Comparison of ENCODE assay signal across 25 cellular contexts in genomic region chr12:84676787-84677186, GRCh38.
A peak's percentile ranks its signal among the peaks of the same experiment; 100 is the strongest.
DNase-seq lines count a peak whose midpoint lies in the region; ATAC-seq, FAIRE-seq and TF ChIP-seq lines count a peak whose summit lies in the region.
"Had no signal": no experiment of that assay in that cellular context is flagged by ENCODE, and none has a peak within 500 bp of the region (broad histone marks: within the 10 kb centered on the region; RNA-seq: fewer than 3 reads in every experiment).

No MANE protein-coding gene starts in this region.

- H3K9me3 ChIP-seq in endothelial cell of umbilical vein (replicated peaks; ENCODE audit: control insufficient read depth, insufficient read depth, low read length) = no peaks in the 10 kb centered on the region
- no peaks in the 10 kb centered on the region for H3K9me3 ChIP-seq in esophagus squamous epithelium
- no peaks in the 10 kb centered on the region for H3K9me3 ChIP-seq in prostate gland
- H3K9me3 ChIP-seq: BE2C, BLaER1, Caco-2 had no signal

- FAIRE-seq in endothelial cell of umbilical vein (lab: Jason Lieb, UNC) = peak; percentile 67
- FAIRE-seq: A204.1, D721Med, G401.6, GM12891, GM19239 had no signal

- CTCF ChIA-PET in endothelial cell of umbilical vein (lab: Charles Lee) = no interaction called here

- H3K27ac Mint-ChIP-seq in nephron = peak overlapping the region in 2 of 3 experiments; percentile 1 to 55
- H3K27ac Mint-ChIP-seq: CD14-positive monocyte; CD4-positive, alpha-beta memory T cell; CD4-positive, CD25-positive, alpha-beta regulatory T cell; CD8-positive, alpha-beta memory T cell had no signal

- no peaks in the 10 kb centered on the region for H3K27me3 ChIP-seq in endothelial cell of umbilical vein (ENCODE audit: control insufficient read depth in 2 of 2, insufficient read depth in 2 of 2, low read length in 2 of 2)
- H3K27me3 ChIP-seq in esophagus squamous epithelium = no peaks in the 10 kb centered on the region
- H3K27me3 ChIP-seq in prostate gland (replicated peaks; ENCODE audit: insufficient read depth) = no peaks in the 10 kb centered on the region
- H3K27me3 ChIP-seq: BE2C, BLaER1 had no signal

- H3K4me3 ChIP-seq in endothelial cell of umbilical vein (replicated peaks in 1 of 3; ENCODE audit: insufficient read depth in 1 of 3, low read depth in 1 of 3, low read length in 3 of 3) = no peak overlapping the region
- H3K4me3 ChIP-seq in esophagus squamous epithelium = no peak overlapping the region
- H3K4me3 ChIP-seq in prostate gland = no peak overlapping the region
- H3K4me3 ChIP-seq: BLaER1 had no signal

- DNase-seq in COLO829 (ENCODE audit: low spot score) (peak; percentile 2), NCI-H69 (lab: John Stamatoyannopoulos, UW) (peak; percentile 19), endothelial cell of umbilical vein (ENCODE audit: low read depth, low spot score) (no peak), esophagus squamous epithelium (lab: John Stamatoyannopoulos, UW) (no peak), prostate gland (ENCODE audit: low spot score) (no peak)
- DNase-seq: 8988T; ACHN; BE2C; C1 segment of cervical spinal cord; Caco-2; Calu3; CD4-positive, alpha-beta memory T cell; CD4-positive, CD25-positive, alpha-beta regulatory T cell; CD8-positive, alpha-beta memory T cell; DMS79 treated with DMSO at 0.1 percent for 48 hours; GF-D8 had no signal

- ATAC-seq in HG02852 (IDR thresholded peaks at IDR 0.05; ENCODE audit: unreplicated experiment) = no peak

- no peak overlapping the region for H3K9ac ChIP-seq in endothelial cell of umbilical vein (replicated peaks; ENCODE audit: extremely low read depth, insufficient read depth, low read length)
- H3K9ac ChIP-seq: BLaER1 had no signal

- H4K20me1 ChIP-seq in endothelial cell of umbilical vein (replicated peaks; ENCODE audit: control insufficient read depth, extremely low read depth, insufficient read depth, low read length) = no peaks in the 10 kb centered on the region
- H4K20me1 ChIP-seq: BLaER1 had no signal

- H3K36me3 ChIP-seq in endothelial cell of umbilical vein (ENCODE audit: control insufficient read depth in 2 of 2, extremely low read depth in 1 of 2, insufficient read depth in 2 of 2, low read length in 2 of 2) (no peaks in the 10 kb centered on the region), esophagus squamous epithelium (no peaks in the 10 kb centered on the region), prostate gland (no peaks in the 10 kb centered on the region)
- H3K36me3 ChIP-seq: BE2C, BLaER1 had no signal

- no peaks in the 10 kb centered on the region for H3K9me3 Mint-ChIP-seq in nephron

- no peaks in the 10 kb centered on the region for H3K9me1 ChIP-seq in endothelial cell of umbilical vein (replicated peaks; ENCODE audit: control insufficient read depth, extremely low read depth, insufficient read depth, low read length)

- dilution Hi-C loops in endothelial cell of umbilical vein (cut with MboI; ENCODE audit: extremely low pct_ligation_motif_present, low sequenced_read_pairs) = no loop called here

- H3K4me2 ChIP-seq in endothelial cell of umbilical vein (ENCODE audit: insufficient read depth, low read length) = no peak overlapping the region
- H3K4me2 ChIP-seq: BLaER1 had no signal

- no peaks in the 10 kb centered on the region for H3K36me3 Mint-ChIP-seq in nephron (ENCODE audit: low read depth)
- H3K36me3 Mint-ChIP-seq: CD14-positive monocyte; CD4-positive, alpha-beta memory T cell; CD4-positive, CD25-positive, alpha-beta regulatory T cell; CD8-positive, alpha-beta memory T cell had no signal

- H3K4me1 ChIP-seq in endothelial cell of umbilical vein (ENCODE audit: control insufficient read depth, extremely low read depth, insufficient read depth, low read length) (no peaks in the 10 kb centered on the region), esophagus squamous epithelium (no peaks in the 10 kb centered on the region), prostate gland (replicated peaks) (no peaks in the 10 kb centered on the region)
- H3K4me1 ChIP-seq: BLaER1, Caco-2 had no signal

- H3K27ac ChIP-seq in endothelial cell of umbilical vein (ENCODE audit: insufficient read depth, low read depth, low read length) (no peak overlapping the region), esophagus squamous epithelium (no peak overlapping the region), prostate gland (no peak overlapping the region)
- H3K27ac ChIP-seq: BLaER1 had no signal

- POLR2A ChIA-PET in endothelial cell of umbilical vein (lab: Charles Lee) = no interaction called here

- TF ChIP-seq POLR2A in endothelial cell of umbilical vein (IDR thresholded peaks at IDR 0.05; ENCODE audit: low read depth, low read length) (no peak), esophagus squamous epithelium (IDR thresholded peaks at IDR 0.05) (no peak), prostate gland (IDR thresholded peaks at IDR 0.05) (no peak)

- no peaks in the 10 kb centered on the region for H3K79me2 ChIP-seq in endothelial cell of umbilical vein (ENCODE audit: control insufficient read depth, insufficient read depth, low read length)

- TF ChIP-seq CTCF in endothelial cell of umbilical vein (IDR thresholded peaks at IDR 0.05; ENCODE audit: extremely low read depth in 1 of 2, insufficient read depth in 1 of 2, low read depth in 1 of 2, low read length in 2 of 2) (no peak), nephron (IDR thresholded peaks at IDR 0.05; ENCODE audit: unreplicated experiment in 3 of 3) (no peak), esophagus squamous epithelium (IDR thresholded peaks at IDR 0.05) (no peak), prostate gland (IDR thresholded peaks at IDR 0.05) (no peak)

- no TSS peak for BruUV-seq in endothelial cell of umbilical vein (replicated peaks; lab: Mats Ljungman, UMichigan)

- H3K4me3 Mint-ChIP-seq in nephron = no peak overlapping the region
- H3K4me3 Mint-ChIP-seq: CD14-positive monocyte; CD4-positive, alpha-beta memory T cell; CD4-positive, CD25-positive, alpha-beta regulatory T cell; CD8-positive, alpha-beta memory T cell had no signal

- intact Hi-C loops in endothelial cell of umbilical vein (cut with micrococcal nuclease) = no loop called here
- intact Hi-C loops in esophagus squamous epithelium (cut with DNase I) = no loop called here
- intact Hi-C loops in prostate gland (cut with DNase I) = no loop called here

- H3K27me3 Mint-ChIP-seq in nephron (ENCODE audit: low read depth) = no peaks in the 10 kb centered on the region
- H3K27me3 Mint-ChIP-seq: CD4-positive, alpha-beta memory T cell; CD4-positive, CD25-positive, alpha-beta regulatory T cell; CD8-positive, alpha-beta memory T cell had no signal

- H2AFZ ChIP-seq in endothelial cell of umbilical vein (ENCODE audit: low read depth, low read length) = no peak overlapping the region

- H3K4me1 Mint-ChIP-seq in nephron = no peaks in the 10 kb centered on the region
- H3K4me1 Mint-ChIP-seq: CD14-positive monocyte; CD4-positive, alpha-beta memory T cell; CD4-positive, CD25-positive, alpha-beta regulatory T cell; CD8-positive, alpha-beta memory T cell had no signal

TF ChIP-seq in endothelial cell of umbilical vein, 7 proteins besides CTCF, POLR2A, EP300 and RAD21:
- TF ChIP-seq FOS (IDR thresholded peaks at IDR 0.05; ENCODE audit: borderline replicate concordance, insufficient read depth, low read length) (no peak), POLR2AphosphoS5 (IDR thresholded peaks at IDR 0.05; ENCODE audit: insufficient read depth, low read depth, low read length) (no peak), MYC (IDR thresholded peaks at IDR 0.05; ENCODE audit: low read depth, low read length) (no peak), GATA2 (IDR thresholded peaks at IDR 0.05; ENCODE audit: insufficient read depth, insufficient read length, low read depth, low read length) (no peak), EZH2 (IDR thresholded peaks at IDR 0.05; ENCODE audit: borderline replicate concordance, low read depth, low read length, severe bottlenecking) (no peak), MAX (IDR thresholded peaks at IDR 0.05; ENCODE audit: insufficient read depth, insufficient read length) (no peak), JUN (IDR thresholded peaks at IDR 0.05; ENCODE audit: borderline replicate concordance, insufficient read depth, insufficient read length, low read depth) (no peak)

Comparison
In these comparisons a context has a peak if more than half of its experiments do, and no peak if none do; other contexts are left out.
1. DNase-seq: peak in COLO829 (single experiment) and NCI-H69 (single experiment); none in endothelial cell of umbilical vein (single experiment), esophagus squamous epithelium (single experiment) and prostate gland (single experiment).